In the genomic region with DNA sequence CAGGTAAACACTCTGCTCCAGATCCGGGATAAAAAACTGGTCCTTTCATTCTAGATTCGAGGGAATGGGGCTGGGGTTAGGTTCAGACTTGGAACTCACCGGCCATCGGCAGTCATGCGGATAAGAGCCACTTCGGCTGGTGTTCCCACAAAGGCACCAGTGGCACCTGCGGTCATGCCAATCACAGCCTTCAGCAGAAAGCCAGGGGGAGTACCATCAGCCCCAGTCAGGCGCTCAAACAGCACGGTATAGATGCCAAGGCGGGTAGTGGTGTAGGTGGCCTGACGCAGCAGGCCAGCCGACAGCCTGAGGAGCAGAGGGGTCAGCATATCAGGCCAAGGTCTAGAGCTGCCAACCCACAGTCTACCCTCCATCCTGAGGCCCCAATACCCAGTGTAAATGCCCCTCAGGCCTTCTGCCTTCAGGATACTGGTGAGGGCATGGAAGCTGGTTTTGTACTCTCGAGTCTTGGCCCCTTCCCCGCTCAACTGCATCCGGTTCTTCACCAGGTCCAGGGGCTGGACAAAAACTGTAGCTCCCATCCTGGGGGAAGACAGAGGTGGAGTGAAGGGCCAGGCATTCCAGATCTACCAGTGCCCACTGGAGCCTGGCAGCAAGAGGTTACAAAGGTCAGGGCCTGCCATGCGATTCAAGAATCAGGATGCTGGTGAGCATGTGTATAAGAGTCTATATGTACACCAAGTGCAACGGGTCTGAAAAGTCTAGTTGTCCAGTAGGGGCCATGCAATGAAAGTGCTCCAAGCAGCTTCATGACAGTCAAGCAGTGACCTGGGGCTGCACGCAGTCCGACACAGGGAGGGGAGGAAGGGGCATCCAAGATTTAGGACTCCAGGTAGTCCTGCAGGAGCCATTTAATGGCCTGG, we compare ENCODE assay signal across 6 cellular contexts. TPM values are rescaled to one million over a fixed set of nuclear protein-coding genes. Genes with fewer than 3 reads are reported as not detected.
A peak's percentile ranks its signal among the peaks of the same experiment; 100 is the strongest.
DNase-seq lines count a peak whose midpoint lies in the region; ATAC-seq and TF ChIP-seq lines count a peak whose summit lies in the region.

No MANE protein-coding gene starts in this region.

- H3K36me3 Mint-ChIP-seq in activated CD4-positive, alpha-beta T cell treated with anti-CD3 and anti-CD28 coated beads for 36 hours (ENCODE audit: low read depth): peaks cover 62% of the 10 kb centered on the region
- H3K36me3 Mint-ChIP-seq in stimulated activated memory B cell treated with anti-CD40 and anti-IgM and Interleukin-4, amounts not matched to agents 10 μg/mL and 1 μg/mL and 100 μg/mL, for 72 hours: peaks cover 49% of the 10 kb centered on the region

- no peaks in the 10 kb centered on the region for H3K9me3 Mint-ChIP-seq in activated CD4-positive, alpha-beta T cell treated with anti-CD3 and anti-CD28 coated beads for 36 hours (ENCODE audit: low read depth)
- H3K9me3 Mint-ChIP-seq in stimulated activated memory B cell treated with anti-CD40 and anti-IgM and Interleukin-4, amounts not matched to agents 10 μg/mL and 1 μg/mL and 100 μg/mL, for 72 hours: no peaks in the 10 kb centered on the region

- TF ChIP-seq CTCF in epithelial cell of esophagus (IDR thresholded peaks at IDR 0.05; ENCODE audit: insufficient read depth, low read depth, low read length, missing control alignments): no peak

- H3K4me3 ChIP-seq in epithelial cell of esophagus (ENCODE audit: low read length): peak overlapping the region; percentile 96

- peak overlapping the region; percentile 97 for H3K27ac Mint-ChIP-seq in activated CD4-positive, alpha-beta T cell treated with anti-CD3 and anti-CD28 coated beads for 36 hours
- H3K27ac Mint-ChIP-seq in stimulated activated memory B cell treated with anti-CD40 and anti-IgM and Interleukin-4, amounts not matched to agents 10 μg/mL and 1 μg/mL and 100 μg/mL, for 72 hours: peak overlapping the region; percentile 92

- intact Hi-C loops in activated CD4-positive, alpha-beta T cell treated with anti-CD3 and anti-CD28 coated beads for 36 hours (cut with DNase I, micrococcal nuclease): no loop called here

- H3K4me3 Mint-ChIP-seq in activated CD4-positive, alpha-beta T cell treated with anti-CD3 and anti-CD28 coated beads for 36 hours: peak overlapping the region; percentile 99
- peak overlapping the region; percentile 91 for H3K4me3 Mint-ChIP-seq in stimulated activated memory B cell treated with anti-CD40 and anti-IgM and Interleukin-4, amounts not matched to agents 10 μg/mL and 1 μg/mL and 100 μg/mL, for 72 hours

- CTCF ChIA-PET in activated CD4-positive, alpha-beta T cell treated with anti-CD3 and anti-CD28 coated beads for 36 hours (lab: Charles Lee): interaction anchor here (0.7 to 3.0 kb wide), 9 partner anchors 8 to 124 kb away, joined by 3 to 13 read pairs (median 5); a partner anchor contains a TSS

- peaks cover 51% of the 10 kb centered on the region for H3K4me1 Mint-ChIP-seq in activated CD4-positive, alpha-beta T cell treated with anti-CD3 and anti-CD28 coated beads for 36 hours
- peaks cover 53% of the 10 kb centered on the region for H3K4me1 Mint-ChIP-seq in stimulated activated memory B cell treated with anti-CD40 and anti-IgM and Interleukin-4, amounts not matched to agents 10 μg/mL and 1 μg/mL and 100 μg/mL, for 72 hours

- H3K27me3 Mint-ChIP-seq in activated CD4-positive, alpha-beta T cell treated with anti-CD3 and anti-CD28 coated beads for 36 hours: no peaks in the 10 kb centered on the region
- H3K27me3 Mint-ChIP-seq in stimulated activated memory B cell treated with anti-CD40 and anti-IgM and Interleukin-4, amounts not matched to agents 10 μg/mL and 1 μg/mL and 100 μg/mL, for 72 hours: peaks cover 7% of the 10 kb centered on the region

- ATAC-seq in activated CD4-positive, alpha-beta T cell treated with anti-CD3 and anti-CD28 coated beads for 36 hours: no peak
- no peak for ATAC-seq in stimulated activated memory B cell treated with anti-CD40 and anti-IgM and Interleukin-4, amounts not matched to agents 10 μg/mL and 1 μg/mL and 100 μg/mL, for 72 hours
- ATAC-seq in HG03135 (IDR thresholded peaks at IDR 0.05; ENCODE audit: unreplicated experiment): no peak

- POLR2A ChIA-PET in activated CD4-positive, alpha-beta T cell treated with anti-CD3 and anti-CD28 coated beads for 36 hours (lab: Charles Lee): interaction anchor here (1.6 to 1.8 kb wide), 4 partner anchors 13 to 140 kb away, joined by 6 to 16 read pairs (median 6); a partner anchor contains a TSS

- DNase-seq in activated CD4-positive, alpha-beta T cell treated with anti-CD3 and anti-CD28 coated beads for 36 hours: no peak
- no peak for DNase-seq in activated CD4-positive, alpha-beta T cell treated with anti-CD3 and anti-CD28 coated beads for 48 hours
- DNase-seq in epithelial cell of esophagus (ENCODE audit: low read depth) (no peak), SW 1271 (lab: John Stamatoyannopoulos, UW) (no peak)

RNA-seq across cellular contexts. Expression of a gene that starts 0.9 kb away (rescaled TPM):
- total RNA-seq in activated CD4-positive, alpha-beta T cell treated with anti-CD3 and anti-CD28 coated beads for 36 hours: 10 to 100 TPM; 74.2 to 77.9 TPM

RNA-seq across cellular contexts. Expression of a gene that starts 1.2 kb away (rescaled TPM):
- 100 to 1,000 TPM; 147 to 189 TPM for total RNA-seq in activated CD4-positive, alpha-beta T cell treated with anti-CD3 and anti-CD28 coated beads for 36 hours

RNA-seq across cellular contexts. Expression of a gene that starts 6.8 kb away (rescaled TPM):
- not detected for total RNA-seq in activated CD4-positive, alpha-beta T cell treated with anti-CD3 and anti-CD28 coated beads for 36 hours

RNA-seq across cellular contexts. Expression of a gene that starts 9.4 kb away (rescaled TPM):
- 1,000 to 10,000 TPM; 1,809 to 1,911 TPM for total RNA-seq in activated CD4-positive, alpha-beta T cell treated with anti-CD3 and anti-CD28 coated beads for 36 hours

RNA-seq across cellular contexts. Expression of a gene that starts 12.0 kb away (rescaled TPM):
- 10 to 100 TPM; 32.0 to 32.9 TPM for total RNA-seq in activated CD4-positive, alpha-beta T cell treated with anti-CD3 and anti-CD28 coated beads for 36 hours
